8 cellular contexts compared by ENCODE assay signal in genomic region chr12:66688836-66689439, GRCh38. TPM values are rescaled to one million over a fixed set of nuclear protein-coding genes. Genes with fewer than 3 reads are reported as not detected.
DNase-seq lines count a peak whose midpoint lies in the region; ATAC-seq and TF ChIP-seq lines count a peak whose summit lies in the region.

No MANE protein-coding gene starts in this region.

- no peaks in the 10 kb centered on the region for H3K4me1 Mint-ChIP-seq in activated T-helper 17 cell treated with anti-CD3 and anti-CD28 coated beads, Interleukin-2, amount 50 U/mL, for 72 hours

- H3K27me3 ChIP-seq in left ventricle myocardium inferior (ENCODE audit: low read depth) (peaks cover 14% of the 10 kb centered on the region), vagina (no peaks in the 10 kb centered on the region)

- peak; percentile 43 for DNase-seq in Ammon's horn (ENCODE audit: low spot score)
- DNase-seq in NCI-H526 (lab: John Stamatoyannopoulos, UW): peak; percentile 83 to 87
- no peak for DNase-seq in left ventricle myocardium inferior
- DNase-seq in skeletal muscle cell (ENCODE audit: low read depth): peak; percentile 3
- DNase-seq in vagina (ENCODE audit: extremely low spot score in 2 of 2): no peak

- H3K27me3 Mint-ChIP-seq in activated T-helper 17 cell treated with anti-CD3 and anti-CD28 coated beads, Interleukin-2, amount 50 U/mL, for 72 hours: peaks cover 9% of the 10 kb centered on the region

- TF ChIP-seq CTCF in left ventricle myocardium inferior (IDR thresholded peaks at IDR 0.05; ENCODE audit: borderline replicate concordance): peak; percentile 67
- no peak for TF ChIP-seq CTCF in vagina (IDR thresholded peaks at IDR 0.05)

- no peak overlapping the region for H3K4me3 Mint-ChIP-seq in activated T-helper 17 cell treated with anti-CD3 and anti-CD28 coated beads, Interleukin-2, amount 50 U/mL, for 72 hours

- H3K4me1 ChIP-seq in left ventricle myocardium inferior (peaks cover 9% of the 10 kb centered on the region), vagina (no peaks in the 10 kb centered on the region)

- H3K27ac ChIP-seq in left ventricle myocardium inferior (replicated peaks): no peak overlapping the region
- no peak overlapping the region for H3K27ac ChIP-seq in vagina

- H3K9me3 ChIP-seq in left ventricle myocardium inferior (replicated peaks): no peaks in the 10 kb centered on the region
- H3K9me3 ChIP-seq in vagina: no peaks in the 10 kb centered on the region

- intact Hi-C loops in left ventricle myocardium inferior (cut with micrococcal nuclease): loop anchor here (5.0 kb wide), 1 partner anchor 173 kb away; no protein-coding TSS in a partner anchor
- intact Hi-C loops in vagina (cut with DNase I): no loop called here

- no peak for TF ChIP-seq POLR2A in vagina (IDR thresholded peaks at IDR 0.05)

- ATAC-seq in GM18519 (IDR thresholded peaks at IDR 0.05; ENCODE audit: low FRiP score, unreplicated experiment): peak; percentile 47
- peak; percentile 77 for ATAC-seq in HG03280 (IDR thresholded peaks at IDR 0.05; ENCODE audit: unreplicated experiment)
- peak; percentile 42 for ATAC-seq in activated T-helper 17 cell treated with anti-CD3 and anti-CD28 coated beads, Interleukin-2, amount 50 U/mL, for 72 hours (replicated peaks)

- H3K27ac Mint-ChIP-seq in activated T-helper 17 cell treated with anti-CD3 and anti-CD28 coated beads, Interleukin-2, amount 50 U/mL, for 72 hours: no peak overlapping the region

- H3K36me3 Mint-ChIP-seq in activated T-helper 17 cell treated with anti-CD3 and anti-CD28 coated beads, Interleukin-2, amount 50 U/mL, for 72 hours (ENCODE audit: low read depth): no peaks in the 10 kb centered on the region

- no peak overlapping the region for H3K4me3 ChIP-seq in left ventricle myocardium inferior
- no peak overlapping the region for H3K4me3 ChIP-seq in skeletal muscle cell (ENCODE audit: low read depth, low read length)
- no peak overlapping the region for H3K4me3 ChIP-seq in vagina

- H3K36me3 ChIP-seq in left ventricle myocardium inferior (no peaks in the 10 kb centered on the region), vagina (no peaks in the 10 kb centered on the region)

- H3K9me3 Mint-ChIP-seq in activated T-helper 17 cell treated with anti-CD3 and anti-CD28 coated beads, Interleukin-2, amount 50 U/mL, for 72 hours: no peaks in the 10 kb centered on the region

RNA-seq across cellular contexts. Expression of gene GRIP1, which starts 10.1 kb away (rescaled TPM):
- under 1 TPM; 0.19 to 0.86 TPM for total RNA-seq in activated T-helper 17 cell treated with anti-CD3 and anti-CD28 coated beads, Interleukin-2, amount 50 U/mL, for 72 hours
- total RNA-seq in left ventricle myocardium inferior (0.47 TPM), vagina (4.2 TPM)

Comparison
In these comparisons a context has a peak if more than half of its experiments do, and no peak if none do; other contexts are left out.
1. DNase-seq: peak in Ammon's horn (single experiment), NCI-H526 (2 of 2) and skeletal muscle cell (single experiment); none in left ventricle myocardium inferior (single experiment) and vagina (0 of 2).
2. Peak in every context shown above with its lines, with median percentiles within 50 percentile points of each other: ATAC-seq.